ENCODE assay signal across 9 cellular contexts in genomic region chr11:30143098-30143705, GRCh38.
DNase-seq lines count a peak whose midpoint lies in the region; ATAC-seq and TF ChIP-seq lines count a peak whose summit lies in the region.
"Had no signal": no experiment of that assay in that cellular context is flagged by ENCODE, and none has a peak within 500 bp of the region (broad histone marks: within the 10 kb centered on the region; RNA-seq: fewer than 3 reads in every experiment).

No MANE protein-coding gene starts in this region.

- no peaks in the 10 kb centered on the region for H3K4me1 Mint-ChIP-seq in natural killer cell
- H3K4me1 Mint-ChIP-seq in natural killer cell treated with Interleukin-12 subunit alpha and Interleukin-12 subunit beta and Interleukin-15 and Interleukin-18, amount 100 ng/mL, for 72 hours (ENCODE audit: low read depth in 2 of 2): no peaks in the 10 kb centered on the region
- no peaks in the 10 kb centered on the region for H3K4me1 Mint-ChIP-seq in brain
- no peaks in the 10 kb centered on the region for H3K4me1 Mint-ChIP-seq in activated CD4-positive, alpha-beta T cell treated with anti-CD3 and anti-CD28 coated beads, Interleukin-2, amount 10 ng/mL, durations not matched to agents 7 days and 5 days
- H3K4me1 Mint-ChIP-seq: stimulated activated naive CD8-positive, alpha-beta T cell treated with anti-CD3 and anti-CD28 coated beads, Interleukin-15, amount 100 ng/mL, for 72 hours had no signal

- H3K4me3 ChIP-seq in HCT116 (replicated peaks in 1 of 2; ENCODE audit: low read depth in 1 of 2, low read length in 2 of 2) (no peak overlapping the region), lower lobe of right lung (no peak overlapping the region)

- BruUV-seq in HCT116 (replicated peaks; lab: Mats Ljungman, UMichigan): no TSS peak

- H3K27ac Mint-ChIP-seq in natural killer cell (no peak overlapping the region), brain (no peak overlapping the region)
- no peak overlapping the region for H3K27ac Mint-ChIP-seq in natural killer cell treated with Interleukin-12 subunit alpha and Interleukin-12 subunit beta and Interleukin-15 and Interleukin-18, amount 100 ng/mL, for 72 hours
- no peak overlapping the region for H3K27ac Mint-ChIP-seq in activated CD4-positive, alpha-beta T cell treated with anti-CD3 and anti-CD28 coated beads, Interleukin-2, amount 10 ng/mL, durations not matched to agents 7 days and 5 days
- H3K27ac Mint-ChIP-seq: stimulated activated naive CD8-positive, alpha-beta T cell treated with anti-CD3 and anti-CD28 coated beads, Interleukin-15, amount 100 ng/mL, for 72 hours had no signal

- H3K36me3 ChIP-seq in HCT116 (ENCODE audit: control insufficient read depth in 1 of 2, insufficient read depth in 2 of 2, low read length in 2 of 2): no peaks in the 10 kb centered on the region
- H3K36me3 ChIP-seq in lower lobe of right lung: no peaks in the 10 kb centered on the region

- DNase-seq in natural killer cell (no peak), HCT116 (ENCODE audit: low read depth, low spot score) (peak; percentile 16), NCI-H2081 (lab: John Stamatoyannopoulos, UW) (peak; percentile 15 to 42), lower lobe of right lung (no peak), cerebellar nuclear complex (lab: John Stamatoyannopoulos, UW) (no peak)
- no peak for DNase-seq in natural killer cell treated with Interleukin-12 subunit alpha and Interleukin-12 subunit beta and Interleukin-15 and Interleukin-18, amount 100 ng/mL, for 72 hours (ENCODE audit: low spot score)
- no peak for DNase-seq in activated CD4-positive, alpha-beta T cell treated with anti-CD3 and anti-CD28 coated beads, Interleukin-2, amount 10 ng/mL, durations not matched to agents 7 days and 5 days

- H3K9me2 ChIP-seq in HCT116 (ENCODE audit: insufficient read depth): no peaks in the 10 kb centered on the region

- no peak overlapping the region for H3K4me3 Mint-ChIP-seq in natural killer cell
- no peak overlapping the region for H3K4me3 Mint-ChIP-seq in natural killer cell treated with Interleukin-12 subunit alpha and Interleukin-12 subunit beta and Interleukin-15 and Interleukin-18, amount 100 ng/mL, for 72 hours
- H3K4me3 Mint-ChIP-seq in brain: no peak overlapping the region
- no peak overlapping the region for H3K4me3 Mint-ChIP-seq in activated CD4-positive, alpha-beta T cell treated with anti-CD3 and anti-CD28 coated beads, Interleukin-2, amount 10 ng/mL, durations not matched to agents 7 days and 5 days
- H3K4me3 Mint-ChIP-seq: stimulated activated naive CD8-positive, alpha-beta T cell treated with anti-CD3 and anti-CD28 coated beads, Interleukin-15, amount 100 ng/mL, for 72 hours had no signal

- RAD21 ChIA-PET in HCT116 (lab: Charles Lee; ENCODE audit: low non-redundant PET in 1 of 2, low total read pairs in 2 of 2, uncharacterized antibody in 2 of 2, unreplicated experiment in 2 of 2): interaction anchor here in 1 of 2 experiments (1.6 kb wide), 1 partner anchor 695 kb away, joined by 3 read pairs; no protein-coding TSS in a partner anchor

- H4K20me1 ChIP-seq in HCT116 (ENCODE audit: insufficient read depth): no peaks in the 10 kb centered on the region

- CTCF ChIA-PET in HCT116 (lab: Charles Lee): interaction anchor here (0.6 to 3.3 kb wide), 10 partner anchors 10 to 799 kb away, joined by 3 to 37 read pairs (median 5); no protein-coding TSS in a partner anchor
- CTCF ChIA-PET in activated CD4-positive, alpha-beta T cell treated with anti-CD3 and anti-CD28 coated beads, Interleukin-2, amount 10 ng/mL, durations not matched to agents 7 days and 5 days (lab: Charles Lee): interaction anchor here (0.8 to 3.0 kb wide), 4 partner anchors 10 to 263 kb away, joined by 3 to 14 read pairs (median 4); no protein-coding TSS in a partner anchor

- TF ChIP-seq POLR2A in HCT116 (IDR thresholded peaks at IDR 0.05; ENCODE audit: borderline replicate concordance, extremely low read depth, insufficient read depth, insufficient read length): no peak

- ATAC-seq in natural killer cell (peak in 1 of 3 donors; percentile 54), HCT116 (peak; percentile 67), lower lobe of right lung (peak; percentile 48 to 56)
- ATAC-seq in natural killer cell treated with Interleukin-12 subunit alpha and Interleukin-12 subunit beta and Interleukin-15 and Interleukin-18, amount 100 ng/mL, for 72 hours: no peak
- ATAC-seq: stimulated activated naive CD8-positive, alpha-beta T cell treated with anti-CD3 and anti-CD28 coated beads, Interleukin-15, amount 100 ng/mL, for 72 hours had no signal

- H3K36me3 Mint-ChIP-seq in natural killer cell: no peaks in the 10 kb centered on the region
- H3K36me3 Mint-ChIP-seq in natural killer cell treated with Interleukin-12 subunit alpha and Interleukin-12 subunit beta and Interleukin-15 and Interleukin-18, amount 100 ng/mL, for 72 hours: no peaks in the 10 kb centered on the region
- no peaks in the 10 kb centered on the region for H3K36me3 Mint-ChIP-seq in brain
- no peaks in the 10 kb centered on the region for H3K36me3 Mint-ChIP-seq in activated CD4-positive, alpha-beta T cell treated with anti-CD3 and anti-CD28 coated beads, Interleukin-2, amount 10 ng/mL, durations not matched to agents 7 days and 5 days (ENCODE audit: low read depth)

- H3K79me2 ChIP-seq in HCT116 (ENCODE audit: insufficient read depth, low read length): no peaks in the 10 kb centered on the region

- no peak overlapping the region for H3K27ac ChIP-seq in HCT116 (ENCODE audit: low read depth, low read length)
- no peak overlapping the region for H3K27ac ChIP-seq in lower lobe of right lung

- H3K9me3 Mint-ChIP-seq in natural killer cell (no peaks in the 10 kb centered on the region), brain (no peaks in the 10 kb centered on the region)
- H3K9me3 Mint-ChIP-seq in natural killer cell treated with Interleukin-12 subunit alpha and Interleukin-12 subunit beta and Interleukin-15 and Interleukin-18, amount 100 ng/mL, for 72 hours: no peaks in the 10 kb centered on the region
- no peaks in the 10 kb centered on the region for H3K9me3 Mint-ChIP-seq in activated CD4-positive, alpha-beta T cell treated with anti-CD3 and anti-CD28 coated beads, Interleukin-2, amount 10 ng/mL, durations not matched to agents 7 days and 5 days
- H3K9me3 Mint-ChIP-seq: stimulated activated naive CD8-positive, alpha-beta T cell treated with anti-CD3 and anti-CD28 coated beads, Interleukin-15, amount 100 ng/mL, for 72 hours had no signal

- TF ChIP-seq RAD21 in HCT116 (IDR thresholded peaks at IDR 0.05; ENCODE audit: low read depth): peak; percentile 44

- H3K9me3 ChIP-seq in HCT116 (ENCODE audit: control insufficient read depth in 1 of 2, insufficient read depth in 1 of 2, low read depth in 1 of 2, low read length in 2 of 2): no peaks in the 10 kb centered on the region
- H3K9me3 ChIP-seq in lower lobe of right lung: no peaks in the 10 kb centered on the region

- TF ChIP-seq CTCF in natural killer cell (IDR thresholded peaks at IDR 0.05): peak; percentile 58
- peak; percentile 27 to 76 (median 56); a peak in 5 of 6 replicates for TF ChIP-seq CTCF in HCT116 (IDR thresholded peaks at IDR 0.05 in 2 of 3, conservative IDR thresholded peaks at IDR 0.05 in 1 of 3; ENCODE audit: borderline replicate concordance in 1 of 3, insufficient read depth in 1 of 3, low read depth in 2 of 3, low read length in 2 of 3)
- TF ChIP-seq CTCF in brain (conservative IDR thresholded peaks at IDR 0.05): peak; percentile 68 to 79
- TF ChIP-seq CTCF in lower lobe of right lung (IDR thresholded peaks at IDR 0.05): peak; percentile 68

- intact Hi-C loops in natural killer cell (cut with micrococcal nuclease): no loop called here
- intact Hi-C loops in HCT116 (cut with micrococcal nuclease): loop anchor here (1.0 to 10.0 kb wide), 3 partner anchors 695 to 1168 kb away; no protein-coding TSS in a partner anchor
- intact Hi-C loops in lower lobe of right lung (cut with DNase I): loop anchor here (10.0 kb wide), 1 partner anchor 708 kb away; no protein-coding TSS in a partner anchor

- H3K27me3 ChIP-seq in HCT116 (ENCODE audit: insufficient read depth, low read length) (no peaks in the 10 kb centered on the region), lower lobe of right lung (ENCODE audit: low read depth) (no peaks in the 10 kb centered on the region)

- POLR2A ChIA-PET in HCT116 (lab: Charles Lee): interaction anchor here (0.5 kb wide), 1 partner anchor 710 kb away, joined by 3 read pairs; no protein-coding TSS in a partner anchor
- POLR2A ChIA-PET in activated CD4-positive, alpha-beta T cell treated with anti-CD3 and anti-CD28 coated beads, Interleukin-2, amount 10 ng/mL, durations not matched to agents 7 days and 5 days (lab: Charles Lee): no interaction called here

- H3K27me3 Mint-ChIP-seq in natural killer cell (ENCODE audit: low read depth in 2 of 2): peaks cover 3 to 10% of the 10 kb centered on the region in 2 donors
- peaks cover 7 to 8% of the 10 kb centered on the region in 2 donors for H3K27me3 Mint-ChIP-seq in natural killer cell treated with Interleukin-12 subunit alpha and Interleukin-12 subunit beta and Interleukin-15 and Interleukin-18, amount 100 ng/mL, for 72 hours
- H3K27me3 Mint-ChIP-seq in brain: no peaks in the 10 kb centered on the region
- no peaks in the 10 kb centered on the region for H3K27me3 Mint-ChIP-seq in activated CD4-positive, alpha-beta T cell treated with anti-CD3 and anti-CD28 coated beads, Interleukin-2, amount 10 ng/mL, durations not matched to agents 7 days and 5 days

- H3K9ac ChIP-seq in HCT116 (ENCODE audit: low read length): no peak overlapping the region

- no peaks in the 10 kb centered on the region for H3K4me1 ChIP-seq in HCT116 (ENCODE audit: control insufficient read depth in 1 of 2, insufficient read depth in 2 of 2, low read length in 2 of 2)
- H3K4me1 ChIP-seq in lower lobe of right lung: no peaks in the 10 kb centered on the region

- H3K4me2 ChIP-seq in HCT116 (ENCODE audit: low read length): no peak overlapping the region

- H2AFZ ChIP-seq in HCT116 (ENCODE audit: low read depth, low read length, poor library complexity, severe bottlenecking): no peak overlapping the region

TF ChIP-seq in HCT116, 20 proteins besides CTCF, POLR2A, EP300 and RAD21 (continues in another document):
- no peak for TF ChIP-seq CBX3 (IDR thresholded peaks at IDR 0.05; ENCODE audit: low read depth)
- no peak for TF ChIP-seq JUND (IDR thresholded peaks at IDR 0.05)
- TF ChIP-seq ZFX (IDR thresholded peaks at IDR 0.05): no peak
- TF ChIP-seq SP1 (IDR thresholded peaks at IDR 0.05; ENCODE audit: low read depth): no peak

Comparison
In these comparisons a context has a peak if more than half of its experiments do, and no peak if none do; other contexts are left out.
1. ATAC-seq: peak in HCT116 (single experiment) and lower lobe of right lung (2 of 2); none in natural killer cell treated with Interleukin-12 subunit alpha and Interleukin-12 subunit beta and Interleukin-15 and Interleukin-18, amount 100 ng/mL, for 72 hours (0 of 2).
2. DNase-seq: peak in HCT116 (single experiment) and NCI-H2081 (2 of 2); none in natural killer cell (single experiment), natural killer cell treated with Interleukin-12 subunit alpha and Interleukin-12 subunit beta and Interleukin-15 and Interleukin-18, amount 100 ng/mL, for 72 hours (single experiment), lower lobe of right lung (single experiment), cerebellar nuclear complex (0 of 2) and activated CD4-positive, alpha-beta T cell treated with anti-CD3 and anti-CD28 coated beads, Interleukin-2, amount 10 ng/mL, durations not matched to agents 7 days and 5 days (single experiment).
3. Peak in every context shown above with its lines, with median percentiles within 50 percentile points of each other: CTCF ChIP-seq.